In genomic region chr10:81000781-81001180, GRCh38 we compare ENCODE assay signal across 35 cellular contexts.
"Had no signal": no experiment of that assay in that cellular context is flagged by ENCODE, and none has a peak within 500 bp of the region (broad histone marks: within the 10 kb centered on the region; RNA-seq: fewer than 3 reads in every experiment).

No MANE protein-coding gene starts in this region.

- H3K9me3 ChIP-seq: MG63 had no signal

- H3K36me3 ChIP-seq: MG63 had no signal

- DNase-seq: MG63, MM.1S, MV-4-11, NCI-H1048, NCI-H1092, NCI-H1092 treated with DMSO at 0.1 percent for 48 hours, NCI-H1105, NCI-H1105 treated with DMSO at 0.1 percent for 48 hours, NCI-H1417, NCI-H1417 treated with DMSO at 0.1 percent for 48 hours, NCI-H1436, NCI-H1436 treated with DMSO at 0.1 percent for 48 hours, NCI-H146, NCI-H1694, NCI-H1694 treated with DMSO at 0.1 percent for 48 hours, NCI-H187, NCI-H187 treated with DMSO at 0.1 percent for 48 hours, NCI-H1930, NCI-H2029, NCI-H2029 treated with DMSO at 0.1 percent for 48 hours, NCI-H2081, NCI-H2081 treated with DMSO at 0.1 percent for 48 hours, NCI-H2107, NCI-H2171, NCI-H2171 treated with DMSO at 0.1 percent for 48 hours, NCI-H2227 treated with DMSO at 0.1 percent for 48 hours, NCI-H226, NCI-H345, NCI-H446, NCI-H446 treated with DMSO at 0.1 percent for 48 hours, NCI-H510A, NCI-H510A treated with DMSO at 0.1 percent for 48 hours, NCI-H524, NCI-H524 treated with DMSO at 0.1 percent for 48 hours, NCI-H526 had no signal

- H3K27me3 ChIP-seq: MG63 had no signal

- H3K4me3 ChIP-seq: MG63 had no signal
